In genomic region chrX:6500717-6501116, GRCh38 we compare ENCODE assay signal across 38 cellular contexts. TPM values are rescaled to one million over a fixed set of nuclear protein-coding genes. Genes with fewer than 3 reads are reported as not detected.
"Had no signal": no experiment of that assay in that cellular context is flagged by ENCODE, and none has a peak within 500 bp of the region (broad histone marks: within the 10 kb centered on the region; RNA-seq: fewer than 3 reads in every experiment).

No MANE protein-coding gene starts in this region.

- H3K9me3 ChIP-seq: MG63 had no signal

- H3K27me3 ChIP-seq: MG63 had no signal

- H3K36me3 ChIP-seq: MG63 had no signal

- DNase-seq: Karpas-422, Kasumi-1, MG63, MM.1S, MV-4-11, NCI-H1048, NCI-H1092, NCI-H1092 treated with DMSO at 0.1 percent for 48 hours, NCI-H1105, NCI-H1105 treated with DMSO at 0.1 percent for 48 hours, NCI-H1417, NCI-H1417 treated with DMSO at 0.1 percent for 48 hours, NCI-H1436, NCI-H1436 treated with DMSO at 0.1 percent for 48 hours, NCI-H146, NCI-H1694, NCI-H1694 treated with DMSO at 0.1 percent for 48 hours, NCI-H187, NCI-H187 treated with DMSO at 0.1 percent for 48 hours, NCI-H1930, NCI-H2029, NCI-H2029 treated with DMSO at 0.1 percent for 48 hours, NCI-H2081, NCI-H2081 treated with DMSO at 0.1 percent for 48 hours, NCI-H2107, NCI-H2171, NCI-H2171 treated with DMSO at 0.1 percent for 48 hours, NCI-H2227 treated with DMSO at 0.1 percent for 48 hours, NCI-H226, NCI-H345, NCI-H446, NCI-H446 treated with DMSO at 0.1 percent for 48 hours, NCI-H510A, NCI-H510A treated with DMSO at 0.1 percent for 48 hours, NCI-H524 had no signal

- H3K4me3 ChIP-seq: MG63 had no signal

RNA-seq across cellular contexts. Expression of gene VCX3A, which starts 34.2 kb away (rescaled TPM):
- total RNA-seq: LHCN-M2, MCF 10A, NCI-H460 had no signal
